1 cellular context compared by ENCODE assay signal in the genomic region with DNA sequence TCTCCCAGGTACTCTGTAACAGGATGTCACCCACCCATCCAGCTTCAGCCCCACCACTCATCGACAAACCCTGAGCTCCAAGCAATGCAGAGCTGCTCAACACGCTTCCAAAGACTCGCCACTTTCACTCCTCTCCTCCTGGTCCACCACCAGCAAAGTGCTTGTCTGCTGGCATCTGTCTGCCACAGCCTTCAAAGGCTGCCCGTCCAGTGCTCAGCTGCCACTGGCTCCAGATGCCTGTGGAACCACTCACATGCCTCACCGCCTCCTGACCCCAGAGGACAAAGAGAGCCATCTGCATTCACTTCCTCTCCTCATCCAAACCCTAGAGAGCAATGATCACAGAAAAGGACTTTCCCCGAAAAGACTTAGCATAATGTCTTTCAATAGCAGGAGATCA.
TF ChIP-seq lines count a peak whose summit lies in the region.

No MANE protein-coding gene starts in this region.

TF ChIP-seq in WTC11, 78 proteins besides CTCF, POLR2A, EP300 and RAD21 (continued from another document):
- TF ChIP-seq, protein P1, sequence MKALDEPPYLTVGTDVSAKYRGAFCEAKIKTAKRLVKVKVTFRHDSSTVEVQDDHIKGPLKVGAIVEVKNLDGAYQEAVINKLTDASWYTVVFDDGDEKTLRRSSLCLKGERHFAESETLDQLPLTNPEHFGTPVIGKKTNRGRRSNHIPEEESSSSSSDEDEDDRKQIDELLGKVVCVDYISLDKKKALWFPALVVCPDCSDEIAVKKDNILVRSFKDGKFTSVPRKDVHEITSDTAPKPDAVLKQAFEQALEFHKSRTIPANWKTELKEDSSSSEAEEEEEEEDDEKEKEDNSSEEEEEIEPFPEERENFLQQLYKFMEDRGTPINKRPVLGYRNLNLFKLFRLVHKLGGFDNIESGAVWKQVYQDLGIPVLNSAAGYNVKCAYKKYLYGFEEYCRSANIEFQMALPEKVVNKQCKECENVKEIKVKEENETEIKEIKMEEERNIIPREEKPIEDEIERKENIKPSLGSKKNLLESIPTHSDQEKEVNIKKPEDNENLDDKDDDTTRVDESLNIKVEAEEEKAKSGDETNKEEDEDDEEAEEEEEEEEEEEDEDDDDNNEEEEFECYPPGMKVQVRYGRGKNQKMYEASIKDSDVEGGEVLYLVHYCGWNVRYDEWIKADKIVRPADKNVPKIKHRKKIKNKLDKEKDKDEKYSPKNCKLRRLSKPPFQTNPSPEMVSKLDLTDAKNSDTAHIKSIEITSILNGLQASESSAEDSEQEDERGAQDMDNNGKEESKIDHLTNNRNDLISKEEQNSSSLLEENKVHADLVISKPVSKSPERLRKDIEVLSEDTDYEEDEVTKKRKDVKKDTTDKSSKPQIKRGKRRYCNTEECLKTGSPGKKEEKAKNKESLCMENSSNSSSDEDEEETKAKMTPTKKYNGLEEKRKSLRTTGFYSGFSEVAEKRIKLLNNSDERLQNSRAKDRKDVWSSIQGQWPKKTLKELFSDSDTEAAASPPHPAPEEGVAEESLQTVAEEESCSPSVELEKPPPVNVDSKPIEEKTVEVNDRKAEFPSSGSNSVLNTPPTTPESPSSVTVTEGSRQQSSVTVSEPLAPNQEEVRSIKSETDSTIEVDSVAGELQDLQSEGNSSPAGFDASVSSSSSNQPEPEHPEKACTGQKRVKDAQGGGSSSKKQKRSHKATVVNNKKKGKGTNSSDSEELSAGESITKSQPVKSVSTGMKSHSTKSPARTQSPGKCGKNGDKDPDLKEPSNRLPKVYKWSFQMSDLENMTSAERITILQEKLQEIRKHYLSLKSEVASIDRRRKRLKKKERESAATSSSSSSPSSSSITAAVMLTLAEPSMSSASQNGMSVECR (CRISPR knock-in tag; IDR thresholded peaks at IDR 0.05; ENCODE audit: borderline replicate concordance): no peak
- TF ChIP-seq ZNF263 (CRISPR knock-in tag; IDR thresholded peaks at IDR 0.05; ENCODE audit: low read depth): no peak
- no peak for TF ChIP-seq RELA (CRISPR knock-in tag; IDR thresholded peaks at IDR 0.05; ENCODE audit: borderline replicate concordance)
- no peak for TF ChIP-seq ZNF138 (CRISPR knock-in tag; conservative IDR thresholded peaks at IDR 0.05)
- TF ChIP-seq MLX (CRISPR knock-in tag; IDR thresholded peaks at IDR 0.05): no peak
TF ChIP-seq in WTC11: peak in this region for 0.
